ENCODE assay signal across 8 cellular contexts in genomic region chr12:39620664-39621658, GRCh38. TPM values are rescaled to one million over a fixed set of nuclear protein-coding genes. Genes with fewer than 3 reads are reported as not detected.
DNase-seq lines count a peak whose midpoint lies in the region; ATAC-seq and TF ChIP-seq lines count a peak whose summit lies in the region.

No MANE protein-coding gene starts in this region.

- peak in 1 of 2 experiments; percentile 2 for DNase-seq in SJSA1 (ENCODE audit: low read depth in 1 of 2, low spot score in 2 of 2)
- DNase-seq in central memory CD4-positive, alpha-beta T cell, result peak; percentile 33
- DNase-seq in natural killer cell, result no peak
- no peak for DNase-seq in upper lobe of right lung
- DNase-seq in GM19240 (ENCODE audit: insufficient read length, low spot score), result no peak
- no peak for DNase-seq in dermis blood vessel endothelial cell

- intact Hi-C loops in natural killer cell (cut with micrococcal nuclease), result loop anchor here (1.0 to 2.0 kb wide), 2 partner anchors 178 to 248 kb away; partner anchors contain the start of gene KIF21A
- intact Hi-C loops in upper lobe of right lung (cut with DNase I), result no loop called here

- H3K27ac Mint-ChIP-seq in natural killer cell, result peak overlapping the region in 1 of 2 donors; percentile 51

- H3K27ac ChIP-seq in SJSA1, result no peak overlapping the region
- peak overlapping the region; percentile 69 for H3K27ac ChIP-seq in upper lobe of right lung

- H3K36me3 Mint-ChIP-seq in natural killer cell, result no peaks in the 10 kb centered on the region

- H3K27me3 ChIP-seq in SJSA1 (replicated peaks), result no peaks in the 10 kb centered on the region
- no peaks in the 10 kb centered on the region for H3K27me3 ChIP-seq in upper lobe of right lung

- H3K4me3 Mint-ChIP-seq in natural killer cell, result peak overlapping the region; percentile 88

- H3K36me3 ChIP-seq in SJSA1 (no peaks in the 10 kb centered on the region), upper lobe of right lung (no peaks in the 10 kb centered on the region)

- H3K9me3 ChIP-seq in SJSA1 (replicated peaks), result no peaks in the 10 kb centered on the region
- no peaks in the 10 kb centered on the region for H3K9me3 ChIP-seq in upper lobe of right lung

- ATAC-seq in GM18498 (IDR thresholded peaks at IDR 0.05; ENCODE audit: unreplicated experiment), result peak; percentile 36
- peak; percentile 37 for ATAC-seq in HG02588 (IDR thresholded peaks at IDR 0.05; ENCODE audit: unreplicated experiment)
- peak in 1 of 3 donors; percentile 16 for ATAC-seq in natural killer cell
- ATAC-seq in upper lobe of right lung, result no peak

- TF ChIP-seq CTCF in natural killer cell (IDR thresholded peaks at IDR 0.05) (no peak), upper lobe of right lung (IDR thresholded peaks at IDR 0.05) (no peak)

- no peaks in the 10 kb centered on the region for H3K9me3 Mint-ChIP-seq in natural killer cell

- H3K4me3 ChIP-seq in SJSA1, result peak overlapping the region; percentile 33
- H3K4me3 ChIP-seq in upper lobe of right lung, result peak overlapping the region; percentile 62

- H3K4me1 ChIP-seq in SJSA1 (replicated peaks) (peaks cover 5% of the 10 kb centered on the region; the same call in 1 of the 2 replicates), upper lobe of right lung (no peaks in the 10 kb centered on the region)

- H3K4me1 Mint-ChIP-seq in natural killer cell, result peaks cover 0 to 5% of the 10 kb centered on the region in 2 donors

- H3K27me3 Mint-ChIP-seq in natural killer cell (ENCODE audit: low read depth in 2 of 2), result no peaks in the 10 kb centered on the region

RNA-seq across cellular contexts. Expression of gene ABCD2, which starts 1.4 kb away (rescaled TPM):
- not detected in 2 replicates for total RNA-seq in SJSA1 (2014; rRNA removed; shearing (Covaris generic))
- total RNA-seq in natural killer cell (1 to 10 TPM in 1 of 3 donors, under 1 TPM in 2; 0.35 to 2.4 (median 0.75) TPM), upper lobe of right lung (0.46 TPM), dermis blood vessel endothelial cell (not detected in 2 replicates)
